9 cellular contexts compared by ENCODE assay signal in genomic region chr21:32457360-32457840, GRCh38. TPM values are rescaled to one million over a fixed set of nuclear protein-coding genes. Genes with fewer than 3 reads are reported as not detected.
DNase-seq lines count a peak whose midpoint lies in the region; ATAC-seq, FAIRE-seq and TF ChIP-seq lines count a peak whose summit lies in the region.
"Had no signal": no experiment of that assay in that cellular context is flagged by ENCODE, and none has a peak within 500 bp of the region (broad histone marks: within the 10 kb centered on the region; RNA-seq: fewer than 3 reads in every experiment).

No MANE protein-coding gene starts in this region.

- H3K9me3 ChIP-seq in H1 (ENCODE audit: insufficient read depth in 2 of 2, low read depth in 1 of 2, low read length in 1 of 2) (peaks cover 0 to 2% of the 10 kb centered on the region in 2 experiments; a peak in 2 of 4 replicates), muscle layer of colon (ENCODE audit: low read length) (no peaks in the 10 kb centered on the region)

- no peak overlapping the region for H3K56ac ChIP-seq in H1 (replicated peaks; ENCODE audit: insufficient read length, low read depth, low read length)

- no peak overlapping the region for H2BK120ac ChIP-seq in H1 (replicated peaks; ENCODE audit: low read depth, low read length)

- H3K27me3 ChIP-seq in H1 (replicated peaks in 1 of 4; ENCODE audit: control insufficient read depth in 3 of 4, extremely low read depth in 1 of 4, insufficient read depth in 3 of 4, low read length in 3 of 4) = no peaks in the 10 kb centered on the region
- H3K27me3 ChIP-seq in muscle layer of colon (ENCODE audit: control insufficient read depth in 1 of 2, insufficient read depth in 2 of 2, low read length in 2 of 2) = no peaks in the 10 kb centered on the region

- no peak overlapping the region for H3K4me2 ChIP-seq in H1 (ENCODE audit: insufficient read depth in 1 of 2, low read depth in 2 of 2, low read length in 2 of 2)

- no peak for ATAC-seq in activated CD4-positive, CD25-positive, alpha-beta regulatory T cell treated with anti-CD3 and anti-CD28 coated beads, Interleukin-2, amount 50 U/mL, for 24 hours
- ATAC-seq in GM21825 (IDR thresholded peaks at IDR 0.05; ENCODE audit: unreplicated experiment) = no peak

- DNase-seq in A172 (ENCODE audit: low spot score) = peak; percentile 57
- peak; percentile 83 for DNase-seq in M059J (ENCODE audit: low read depth)
- DNase-seq in H1 (ENCODE audit: low read depth in 1 of 2, low spot score in 2 of 2) = no peak
- no peak for DNase-seq in GM10248 (ENCODE audit: extremely low spot score)
- DNase-seq in NCI-H1417 (lab: John Stamatoyannopoulos, UW) = no peak
- DNase-seq: CD4-positive, alpha-beta memory T cell had no signal

- TF ChIP-seq CTCF in H1 (IDR thresholded peaks at IDR 0.05; ENCODE audit: control extremely low read depth in 1 of 3, insufficient read depth in 1 of 3, low read depth in 1 of 3, low read length in 3 of 3) (no peak), GM10248 (IDR thresholded peaks at IDR 0.05; ENCODE audit: control extremely low read depth, extremely low read depth, low read depth, missing control alignments) (no peak)

- no peak overlapping the region for H3K14ac ChIP-seq in H1 (ENCODE audit: insufficient read length)

- no peak overlapping the region for H2BK5ac ChIP-seq in H1 (ENCODE audit: low read depth, low read length)

- no peaks in the 10 kb centered on the region for H4K20me1 ChIP-seq in H1 (replicated peaks in 1 of 2; ENCODE audit: control insufficient read depth in 1 of 2, insufficient read depth in 2 of 2, low read length in 2 of 2)

- no peak overlapping the region for H4K91ac ChIP-seq in H1 (replicated peaks; ENCODE audit: insufficient read length, low read length)

- no peaks in the 10 kb centered on the region for H3K79me2 ChIP-seq in H1 (ENCODE audit: control insufficient read depth in 1 of 2, insufficient read depth in 2 of 2, low read length in 2 of 2)

- no peak overlapping the region for H3K9ac ChIP-seq in H1 (replicated peaks in 1 of 4; ENCODE audit: extremely low read depth in 1 of 4, low read depth in 3 of 4, low read length in 3 of 4)
- H3K9ac ChIP-seq in muscle layer of colon (ENCODE audit: low read length) = no peak overlapping the region

- TF ChIP-seq RAD21 in H1 (IDR thresholded peaks at IDR 0.05 in 1 of 2, conservative IDR thresholded peaks at IDR 0.05 in 1 of 2; ENCODE audit: low read depth in 2 of 2, low read length in 2 of 2) = no peak

- CTCF ChIA-PET in H1 (lab: Charles Lee; ENCODE audit: partially characterized antibody) = interaction anchor here (1.2 to 2.1 kb wide), 5 partner anchors 58 to 144 kb away, joined by 3 to 7 read pairs (median 4); no protein-coding TSS in a partner anchor
- CTCF ChIA-PET in GM10248 (lab: Yijun Ruan, JAX) = interaction anchor here (2.1 kb wide), 1 partner anchor 10 kb away, joined by 6 read pairs; no protein-coding TSS in a partner anchor

- H3K18ac ChIP-seq in H1 (ENCODE audit: extremely low read depth, low read length) = no peak overlapping the region

- POLR2A ChIA-PET in H1 (lab: Charles Lee; ENCODE audit: partially characterized antibody) = interaction anchor here (0.6 to 1.5 kb wide), 2 partner anchors 20 to 23 kb away, joined by 3 read pairs; no protein-coding TSS in a partner anchor
- POLR2A ChIA-PET in GM10248 (lab: Yijun Ruan, JAX) = no interaction called here

- H2BK20ac ChIP-seq in H1 (ENCODE audit: low read length) = no peak overlapping the region

- 0 out of 2 replicates have a peak overlapping the region, but pooled peaks have one; percentile 68 for H2BK12ac ChIP-seq in H1 (ENCODE audit: low read depth, low read length)

- no peak overlapping the region for H4K5ac ChIP-seq in H1 (ENCODE audit: insufficient read length, low read depth, low read length)

- no peak for FAIRE-seq in H1 (lab: Jason Lieb, UNC)

- H3K4ac ChIP-seq in H1 (replicated peaks; ENCODE audit: insufficient read length, low read depth, low read length) = no peak overlapping the region

- no peaks in the 10 kb centered on the region for H3K79me1 ChIP-seq in H1 (ENCODE audit: low read depth, low read length)

- H2AFZ ChIP-seq in H1 (ENCODE audit: low read length) = no peak overlapping the region

- H2BK15ac ChIP-seq in H1 (ENCODE audit: low read length) = no peak overlapping the region

- TF ChIP-seq EP300 in H1 (IDR thresholded peaks at IDR 0.05; ENCODE audit: borderline replicate concordance in 1 of 2, low read depth in 2 of 2, low read length in 2 of 2) = no peak

- no peak for TF ChIP-seq POLR2A in H1 (IDR thresholded peaks at IDR 0.05; ENCODE audit: control extremely low read depth in 1 of 2, low read depth in 2 of 2, low read length in 2 of 2)

- no peaks in the 10 kb centered on the region for H3K36me3 ChIP-seq in H1 (ENCODE audit: control insufficient read depth in 2 of 4, insufficient read depth in 4 of 4, low read length in 3 of 4)
- peaks cover 13% of the 10 kb centered on the region for H3K36me3 ChIP-seq in muscle layer of colon (ENCODE audit: insufficient read depth, low read length)

- H3K4me1 ChIP-seq in H1 (replicated peaks in 1 of 4; ENCODE audit: control insufficient read depth in 3 of 4, insufficient read depth in 4 of 4, low read length in 3 of 4) (0 out of 7 replicates have a peak, but pooled peaks cover 0 to 3% (median 0%) of the 10 kb centered on the region in 4 experiments), muscle layer of colon (ENCODE audit: insufficient read depth, low read length) (peaks cover 20% of the 10 kb centered on the region)

- no peak overlapping the region; the same call in none of the 2 replicates for H4K8ac ChIP-seq in H1 (ENCODE audit: extremely low read depth, insufficient read depth, low read length)

- H3K27ac ChIP-seq in H1 (ENCODE audit: low read depth, low read length) (no peak overlapping the region), muscle layer of colon (ENCODE audit: low read depth, low read length) (peak overlapping the region; percentile 63)

- no peaks in the 10 kb centered on the region for H3K23me2 ChIP-seq in H1 (ENCODE audit: low read depth, low read length)

- H3K23ac ChIP-seq in H1 (ENCODE audit: insufficient read length) = no peak overlapping the region

- H2AK5ac ChIP-seq in H1 (ENCODE audit: low read depth, low read length) = no peak overlapping the region

- WGBS in H1 (ENCODE audit: extremely low coverage in 1 of 2, insufficient coverage in 1 of 2, insufficient read length in 1 of 2, insufficient replicate concordance in 2 of 2, low coverage in 1 of 2, low lambda C conversion rate in 2 of 2, missing lambda C conversion rate in 1 of 2), 2 experiments = 82% methylated on average over 9 of the region's 9 CpGs; no CpG with 5 or more reads in 1 of the 2 experiments

- H3K4me3 ChIP-seq in H1 (ENCODE audit: extremely low read depth in 1 of 4, insufficient read depth in 2 of 4, low read depth in 3 of 4, low read length in 4 of 4) (no peak overlapping the region), muscle layer of colon (ENCODE audit: low read depth in 1 of 2, low read length in 2 of 2) (no peak overlapping the region)

TF ChIP-seq in H1, 55 proteins besides CTCF, POLR2A, EP300 and RAD21:
- no peak for TF ChIP-seq CHD1 (IDR thresholded peaks at IDR 0.05; ENCODE audit: low read depth, low read length)
- no peak for TF ChIP-seq NANOG (IDR thresholded peaks at IDR 0.05; ENCODE audit: insufficient read depth, low read depth, low read length, poor library complexity, severe bottlenecking)
- TF ChIP-seq CBX5 (IDR thresholded peaks at IDR 0.05; ENCODE audit: low read depth, low read length) = no peak
- TF ChIP-seq CEBPB (IDR thresholded peaks at IDR 0.05; ENCODE audit: low read depth, low read length) = no peak
- TF ChIP-seq SRF (IDR thresholded peaks at IDR 0.05; ENCODE audit: low read depth, low read length) = no peak
- TF ChIP-seq POLR2AphosphoS5 (IDR thresholded peaks at IDR 0.05; ENCODE audit: low read depth, low read length) = no peak
- no peak for TF ChIP-seq TEAD4 (IDR thresholded peaks at IDR 0.05; ENCODE audit: low read depth, low read length)
- no peak for TF ChIP-seq HDAC6 (IDR thresholded peaks at IDR 0.05; ENCODE audit: low read depth, low read length)
- TF ChIP-seq JUND (IDR thresholded peaks at IDR 0.05; ENCODE audit: low read length) = no peak
- TF ChIP-seq TCF12 (IDR thresholded peaks at IDR 0.05; ENCODE audit: low read depth, low read length) = no peak
- no peak for TF ChIP-seq JUN (IDR thresholded peaks at IDR 0.05; ENCODE audit: low read depth, low read length)
- no peak for TF ChIP-seq POU5F1 (IDR thresholded peaks at IDR 0.05; ENCODE audit: low read depth, low read length)
- TF ChIP-seq MAFK (IDR thresholded peaks at IDR 0.05; ENCODE audit: low read depth, low read length) = no peak
- TF ChIP-seq SIX5 (IDR thresholded peaks at IDR 0.05; ENCODE audit: low read depth, low read length) = no peak

RNA-seq across cellular contexts. Expression of gene EVA1C, which starts 44.9 kb away (rescaled TPM):
- total RNA-seq in A172 (2014; rRNA removed; shearing (Covaris generic)) = 1.1 and 2.5 TPM in 2 replicates
- total RNA-seq in M059J (2014; rRNA removed; shearing (Covaris generic)) = 8.1 and 10.4 TPM in 2 replicates
- total RNA-seq in H1 (2021; fragmentation: NEBNext Ultra II Directional; extraction: Animal tissue kit (Norgen Biotek cat#: 25700)) = 3.6 and 4.3 TPM in 2 replicates
- polyA plus RNA-seq in H1 (2011; rRNA removed) = 1.9 and 2.6 TPM in 2 replicates
- 1.9 TPM for polyA plus RNA-seq in H1 (2011; cell fraction: cytosol; rRNA removed)
- 2.6 TPM for polyA plus RNA-seq in H1 (2011; cell fraction: nucleus; rRNA removed)
- 4.8 to 6.3 TPM (median 6.1 TPM) in 4 replicates for polyA plus RNA-seq in H1 (2012, experiment 1 of 2)
- 4.0 TPM for polyA plus RNA-seq in H1 (2012, experiment 2 of 2)
- 2.7 TPM for polyA plus RNA-seq in H1 (2013, experiment 1 of 2)
- polyA plus RNA-seq in H1 (2013, experiment 2 of 2) = 2.5 TPM
- 2.7 and 6.4 TPM in 2 replicates for polyA minus RNA-seq in H1 (2011; rRNA and poly(A)+ RNA removed)
- 1.3 TPM for polyA minus RNA-seq in H1 (2011; cell fraction: cytosol; rRNA and poly(A)+ RNA removed)
- 5.2 TPM for polyA minus RNA-seq in H1 (2011; cell fraction: nucleus; rRNA and poly(A)+ RNA removed)

Comparison
In these comparisons a context has a peak if more than half of its experiments do, and no peak if none do; other contexts are left out.
1. DNase-seq: peak in A172 (single experiment) and M059J (single experiment); none in H1 (0 of 2), GM10248 (single experiment) and NCI-H1417 (0 of 3).